ENCODE assay signal across 7 cellular contexts in genomic region chr10:86033581-86033980, GRCh38.
"Had no signal": no experiment of that assay in that cellular context is flagged by ENCODE, and none has a peak within 500 bp of the region (broad histone marks: within the 10 kb centered on the region; RNA-seq: fewer than 3 reads in every experiment).

No MANE protein-coding gene starts in this region.

- H3K4me1 Mint-ChIP-seq: IgD-negative memory B cell had no signal

- H3K4me3 Mint-ChIP-seq: IgD-negative memory B cell had no signal

- H3K4me3 ChIP-seq: K562 had no signal

- H3K27ac ChIP-seq: HL-60 had no signal

- ATAC-seq: HepG2, K562 had no signal

- H3K36me3 Mint-ChIP-seq: IgD-negative memory B cell had no signal

- DNase-seq: IMR-90, KBM-7, KG1 had no signal

- H3K27ac Mint-ChIP-seq: IgD-negative memory B cell had no signal
